ENCODE assay signal across 10 cellular contexts in genomic region chr20:25622049-25622448, GRCh38. TPM values are rescaled to one million over a fixed set of nuclear protein-coding genes. Genes with fewer than 3 reads are reported as not detected.
DNase-seq lines count a peak whose midpoint lies in the region; ATAC-seq, FAIRE-seq and TF ChIP-seq lines count a peak whose summit lies in the region.
"Had no signal": no experiment of that assay in that cellular context is flagged by ENCODE, and none has a peak within 500 bp of the region (broad histone marks: within the 10 kb centered on the region; RNA-seq: fewer than 3 reads in every experiment).

No MANE protein-coding gene starts in this region.

- intact Hi-C loops in HCT116 (cut with micrococcal nuclease) (no loop called here), colonic mucosa (cut with DNase I) (loop anchor here (5.0 kb wide), 2 partner anchors 70 to 85 kb away; no protein-coding TSS in a partner anchor), posterior cingulate gyrus (cut with DNase I) (loop anchor here (10.0 kb wide), 2 partner anchors 217 to 367 kb away; partner anchors contain the start of gene GINS1)
- intact Hi-C loops in activated T-helper 2 cell treated with anti-CD3 and anti-CD28 coated beads, Interferon-gamma antibody, Interleukin-2, Interleukin-4, amounts not matched to agents 10 μg/mL and 5 μg/mL and 100 μg/mL, durations not matched to agents 14 hours and 24 hours and 36 hours (cut with micrococcal nuclease) = loop anchor here (2.0 to 10.0 kb wide), 3 partner anchors 19 to 630 kb away; partner anchors contain the start of genes ABHD12 and APMAP

- CTCF ChIA-PET in AG04450 (lab: Charles Lee) = no interaction called here
- CTCF ChIA-PET in HCT116 (lab: Charles Lee) = no interaction called here

- no peak for FAIRE-seq in keratinocyte (lab: Jason Lieb, UNC)

- RAD21 ChIA-PET in HCT116 (lab: Charles Lee; ENCODE audit: low non-redundant PET in 1 of 2, low total read pairs in 2 of 2, uncharacterized antibody in 2 of 2, unreplicated experiment in 2 of 2) = no interaction called here

- H4K20me1 ChIP-seq in HCT116 (ENCODE audit: insufficient read depth) (no peaks in the 10 kb centered on the region), keratinocyte (ENCODE audit: control insufficient read depth, extremely low read depth, insufficient read depth, low read length) (no peaks in the 10 kb centered on the region)

- peak overlapping the region; percentile 89 for H3K4me3 Mint-ChIP-seq in activated T-helper 2 cell treated with anti-CD3 and anti-CD28 coated beads, Interferon-gamma antibody, Interleukin-2, Interleukin-4, amounts not matched to agents 10 μg/mL and 5 μg/mL and 100 μg/mL, durations not matched to agents 14 hours and 24 hours and 36 hours (ENCODE audit: low read depth)

- H3K4me3 ChIP-seq in AG04450 (ENCODE audit: low read depth, low read length) (peak overlapping the region; percentile 14; the same call in 1 of the 2 replicates), HCT116 (replicated peaks in 1 of 2; ENCODE audit: low read depth in 1 of 2, low read length in 2 of 2) (peak overlapping the region in 1 of 2 experiments; percentile 88; a peak in 2 of 4 replicates), keratinocyte (ENCODE audit: control insufficient read depth in 2 of 3, extremely low read depth in 1 of 3, insufficient read depth in 2 of 3, low read depth in 1 of 3, low read length in 3 of 3) (peak overlapping the region in 2 of 3 experiments; percentile 78 to 87), colonic mucosa (no peak overlapping the region)

- no peaks in the 10 kb centered on the region for H3K27me3 Mint-ChIP-seq in activated T-helper 2 cell treated with anti-CD3 and anti-CD28 coated beads, Interferon-gamma antibody, Interleukin-2, Interleukin-4, amounts not matched to agents 10 μg/mL and 5 μg/mL and 100 μg/mL, durations not matched to agents 14 hours and 24 hours and 36 hours (ENCODE audit: low read depth)

- no peak for ATAC-seq in HCT116

- H3K36me3 ChIP-seq in HCT116 (ENCODE audit: control insufficient read depth in 1 of 2, insufficient read depth in 2 of 2, low read length in 2 of 2) (0 out of 4 replicates have a peak, but pooled peaks cover 0 to 6% of the 10 kb centered on the region in 2 experiments), keratinocyte (ENCODE audit: control insufficient read depth in 2 of 2, extremely low read depth in 1 of 2, insufficient read depth in 2 of 2, low read length in 2 of 2) (no peaks in the 10 kb centered on the region), colonic mucosa (no peaks in the 10 kb centered on the region)

- no peak for TF ChIP-seq RAD21 in HCT116 (IDR thresholded peaks at IDR 0.05; ENCODE audit: low read depth)

- TF ChIP-seq POLR2A in HCT116 (IDR thresholded peaks at IDR 0.05; ENCODE audit: borderline replicate concordance, extremely low read depth, insufficient read depth, insufficient read length) = no peak

- no peaks in the 10 kb centered on the region for H3K27me3 ChIP-seq in AG04450 (ENCODE audit: control insufficient read depth, insufficient read depth, low read length)
- H3K27me3 ChIP-seq in HCT116 (ENCODE audit: insufficient read depth, low read length) = no peaks in the 10 kb centered on the region
- H3K27me3 ChIP-seq in keratinocyte (ENCODE audit: control insufficient read depth, extremely low read depth, insufficient read depth, low read length) = no peaks in the 10 kb centered on the region
- no peaks in the 10 kb centered on the region for H3K27me3 ChIP-seq in colonic mucosa

- H3K9me3 ChIP-seq in AG04450 (ENCODE audit: control insufficient read depth, insufficient read depth, low read length) = peaks cover 6% of the 10 kb centered on the region; the same call in 1 of the 2 replicates
- H3K9me3 ChIP-seq in HCT116 (ENCODE audit: control insufficient read depth in 1 of 2, insufficient read depth in 1 of 2, low read depth in 1 of 2, low read length in 2 of 2) = no peaks in the 10 kb centered on the region
- H3K9me3 ChIP-seq in keratinocyte (ENCODE audit: control insufficient read depth, low read depth, low read length) = no peaks in the 10 kb centered on the region
- H3K9me3 ChIP-seq in colonic mucosa = no peaks in the 10 kb centered on the region

- H3K27ac Mint-ChIP-seq in activated T-helper 2 cell treated with anti-CD3 and anti-CD28 coated beads, Interferon-gamma antibody, Interleukin-2, Interleukin-4, amounts not matched to agents 10 μg/mL and 5 μg/mL and 100 μg/mL, durations not matched to agents 14 hours and 24 hours and 36 hours = peak overlapping the region; percentile 95

- H2AFZ ChIP-seq in HCT116 (ENCODE audit: low read depth, low read length, poor library complexity, severe bottlenecking) (no peak overlapping the region), keratinocyte (ENCODE audit: control insufficient read depth, low read length) (no peak overlapping the region)

- peak overlapping the region; percentile 96 for H3K9ac ChIP-seq in HCT116 (ENCODE audit: low read length)
- no peak overlapping the region for H3K9ac ChIP-seq in keratinocyte (ENCODE audit: control insufficient read depth, extremely low read depth, insufficient read depth, low read length)
- H3K9ac ChIP-seq in colonic mucosa (ENCODE audit: low read depth in 2 of 2, low read length in 2 of 2) = no peak overlapping the region

- H3K9me2 ChIP-seq in HCT116 (ENCODE audit: insufficient read depth) = no peaks in the 10 kb centered on the region

- peaks cover 26% of the 10 kb centered on the region for H3K4me1 Mint-ChIP-seq in activated T-helper 2 cell treated with anti-CD3 and anti-CD28 coated beads, Interferon-gamma antibody, Interleukin-2, Interleukin-4, amounts not matched to agents 10 μg/mL and 5 μg/mL and 100 μg/mL, durations not matched to agents 14 hours and 24 hours and 36 hours (ENCODE audit: low read depth)

- H3K79me2 ChIP-seq in HCT116 (ENCODE audit: insufficient read depth, low read length) (peaks cover 74% of the 10 kb centered on the region), keratinocyte (ENCODE audit: control insufficient read depth, insufficient read depth, low read length) (peaks cover 59% of the 10 kb centered on the region)

- no peak for DNase-seq in AG04450 (ENCODE audit: low read depth, low spot score)
- DNase-seq in HCT116 (ENCODE audit: low read depth, low spot score) = no peak
- no peak for DNase-seq in activated T-helper 2 cell treated with anti-CD3 and anti-CD28 coated beads, Interferon-gamma antibody, Interleukin-2, Interleukin-4, amounts not matched to agents 10 μg/mL and 5 μg/mL and 100 μg/mL, durations not matched to agents 14 hours and 24 hours and 36 hours (ENCODE audit: low spot score)
- DNase-seq in keratinocyte (ENCODE audit: low read depth, low spot score) = no peak
- no peak for DNase-seq in SIG-M5 (lab: John Stamatoyannopoulos, UW)
- DNase-seq in substantia nigra (lab: John Stamatoyannopoulos, UW) = no peak
- DNase-seq in colonic mucosa = no peak
- DNase-seq in posterior cingulate gyrus = no peak
- DNase-seq: activated gamma-delta T cell, DMS79 had no signal

- H3K9me3 Mint-ChIP-seq in activated T-helper 2 cell treated with anti-CD3 and anti-CD28 coated beads, Interferon-gamma antibody, Interleukin-2, Interleukin-4, amounts not matched to agents 10 μg/mL and 5 μg/mL and 100 μg/mL, durations not matched to agents 14 hours and 24 hours and 36 hours = peaks cover 9% of the 10 kb centered on the region

- H3K4me2 ChIP-seq in HCT116 (ENCODE audit: low read length) (peak overlapping the region; percentile 89), keratinocyte (ENCODE audit: control insufficient read depth, extremely low read depth, insufficient read depth, low read depth, low read length) (peak overlapping the region; percentile 97)

- H3K36me3 Mint-ChIP-seq in activated T-helper 2 cell treated with anti-CD3 and anti-CD28 coated beads, Interferon-gamma antibody, Interleukin-2, Interleukin-4, amounts not matched to agents 10 μg/mL and 5 μg/mL and 100 μg/mL, durations not matched to agents 14 hours and 24 hours and 36 hours (ENCODE audit: low read depth) = peaks cover 21% of the 10 kb centered on the region

- no TSS peak for BruUV-seq in HCT116 (replicated peaks; lab: Mats Ljungman, UMichigan)

- no peaks in the 10 kb centered on the region for H3K9me1 ChIP-seq in keratinocyte (ENCODE audit: control insufficient read depth, extremely low read depth, insufficient read depth, low read length)

- POLR2A ChIA-PET in AG04450 (lab: Yijun Ruan, JAX) = interaction anchor here (0.6 kb wide), 1 partner anchor 215 kb away, joined by 3 read pairs; the partner anchor contains the start of gene GINS1
- POLR2A ChIA-PET in HCT116 (lab: Charles Lee) = no interaction called here

- H3K4me1 ChIP-seq in HCT116 (ENCODE audit: control insufficient read depth in 1 of 2, insufficient read depth in 2 of 2, low read length in 2 of 2) = peaks cover 9 to 23% of the 10 kb centered on the region in 2 experiments; a peak in 3 of 4 replicates
- peaks cover 15% of the 10 kb centered on the region for H3K4me1 ChIP-seq in keratinocyte (ENCODE audit: control insufficient read depth, extremely low read depth, insufficient read depth, low read length)
- H3K4me1 ChIP-seq in colonic mucosa = no peaks in the 10 kb centered on the region

- TF ChIP-seq CTCF in AG04450 (IDR thresholded peaks at IDR 0.05; ENCODE audit: low read depth, low read length) (no peak), HCT116 (IDR thresholded peaks at IDR 0.05 in 2 of 3, conservative IDR thresholded peaks at IDR 0.05 in 1 of 3; ENCODE audit: borderline replicate concordance in 1 of 3, insufficient read depth in 1 of 3, low read depth in 2 of 3, low read length in 2 of 3) (no peak), keratinocyte (optimal IDR thresholded peaks at IDR 0.05 in 1 of 3, IDR thresholded peaks at IDR 0.05 in 1 of 3, conservative IDR thresholded peaks at IDR 0.05 in 1 of 3; ENCODE audit: extremely low read depth in 1 of 3, insufficient read depth in 2 of 3, low read length in 3 of 3) (no peak), colonic mucosa (IDR thresholded peaks at IDR 0.05) (no peak)

- dilution Hi-C loops in keratinocyte (cut with MboI; ENCODE audit: extremely low pct_ligation_motif_present, low sequenced_read_pairs) = no loop called here

- H3K27ac ChIP-seq in AG04450 (ENCODE audit: low read depth, low read length) (no peak overlapping the region), HCT116 (ENCODE audit: low read depth, low read length) (peak overlapping the region; percentile 98; the same call in 1 of the 2 replicates), keratinocyte (ENCODE audit: control insufficient read depth, insufficient read depth, low read length) (peak overlapping the region; percentile 13), substantia nigra (ENCODE audit: low read depth, low read length, poor library complexity, severe bottlenecking) (no peak overlapping the region), colonic mucosa (no peak overlapping the region)

RNA-seq across cellular contexts. Expression of gene NANP, which starts 1.8 kb away (rescaled TPM):
- polyA plus RNA-seq in AG04450 (2011; rRNA removed) (5.9 and 6.7 TPM in 2 replicates), keratinocyte (3.7 to 6.6 TPM (median 6.3 TPM) in 3 replicates)
- polyA minus RNA-seq in AG04450 (2011; rRNA and poly(A)+ RNA removed) = 3.9 and 4.3 TPM in 2 replicates
- total RNA-seq in HCT116 (2021; ENCODE audit: unreplicated experiment) (7.3 TPM), colonic mucosa (1 to 10 TPM; 3.1 to 3.3 TPM)
- 2.5 and 3.1 TPM in 2 replicates for polyA plus RNA-seq in HCT116 (2012)
- total RNA-seq in activated T-helper 2 cell treated with anti-CD3 and anti-CD28 coated beads, Interferon-gamma antibody, Interleukin-2, Interleukin-4, amounts not matched to agents 10 μg/mL and 5 μg/mL and 100 μg/mL, durations not matched to agents 14 hours and 24 hours and 36 hours = 7.9 and 9.1 TPM in 2 replicates
- polyA plus RNA-seq in keratinocyte (2011; ENCODE audit: low read depth) = 2.2 TPM
- 3.7 and 6.0 TPM in 2 replicates for polyA plus RNA-seq in keratinocyte (2011; cell fraction: cytosol; rRNA removed)
- polyA plus RNA-seq in keratinocyte (2011; cell fraction: nucleus; rRNA removed) = 3.4 and 4.6 TPM in 2 replicates
- 2.9 and 5.4 TPM in 2 replicates for polyA plus RNA-seq in keratinocyte (2012; ENCODE audit: low replicate concordance)
- polyA minus RNA-seq in keratinocyte = 2.5 to 4.9 TPM (median 2.6 TPM) in 3 replicates
- 2.9 TPM for polyA minus RNA-seq in keratinocyte (2011; cell fraction: cytosol; rRNA and poly(A)+ RNA removed)
- polyA minus RNA-seq in keratinocyte (2011; cell fraction: nucleus; rRNA and poly(A)+ RNA removed) = 1.7 and 3.7 TPM in 2 replicates

RNA-seq across cellular contexts. Expression of gene NINL, which starts 36.7 kb away (rescaled TPM):
- polyA plus RNA-seq in AG04450 (2011; rRNA removed) (7.8 and 10.4 TPM in 2 replicates), keratinocyte (0.66 to 0.79 TPM (median 0.75 TPM) in 3 replicates)
- polyA minus RNA-seq in AG04450 (2011; rRNA and poly(A)+ RNA removed) = 9.3 and 9.7 TPM in 2 replicates
- total RNA-seq in HCT116 (2021; ENCODE audit: unreplicated experiment) (7.2 TPM), colonic mucosa (1 to 10 TPM; 3.4 to 5.3 TPM)
- polyA plus RNA-seq in HCT116 (2012) = 6.0 and 6.3 TPM in 2 replicates
- total RNA-seq in activated T-helper 2 cell treated with anti-CD3 and anti-CD28 coated beads, Interferon-gamma antibody, Interleukin-2, Interleukin-4, amounts not matched to agents 10 μg/mL and 5 μg/mL and 100 μg/mL, durations not matched to agents 14 hours and 24 hours and 36 hours = 6.9 and 7.5 TPM in 2 replicates
- 0.31 TPM for polyA plus RNA-seq in keratinocyte (2011; ENCODE audit: low read depth)
- polyA plus RNA-seq in keratinocyte (2011; cell fraction: cytosol; rRNA removed) = 0.39 and 0.57 TPM in 2 replicates
- 1.9 and 2.1 TPM in 2 replicates for polyA plus RNA-seq in keratinocyte (2011; cell fraction: nucleus; rRNA removed)
- polyA plus RNA-seq in keratinocyte (2012; ENCODE audit: low replicate concordance) = 0.55 and 1.0 TPM in 2 replicates
- polyA minus RNA-seq in keratinocyte = 0.42 to 2.5 TPM (median 1.1 TPM) in 3 replicates
- 0.38 TPM for polyA minus RNA-seq in keratinocyte (2011; cell fraction: cytosol; rRNA and poly(A)+ RNA removed)
- polyA minus RNA-seq in keratinocyte (2011; cell fraction: nucleus; rRNA and poly(A)+ RNA removed) = 0.32 and 0.70 TPM in 2 replicates

Comparison
In these comparisons a context has a peak if more than half of its experiments do, and no peak if none do; other contexts are left out.
1. H3K27ac ChIP-seq: peak in HCT116 (single experiment) and keratinocyte (single experiment); none in AG04450 (single experiment), substantia nigra (single experiment) and colonic mucosa (single experiment).